In genomic region chrX:47193475-47194241, GRCh38 we compare ENCODE assay signal across 1 cellular context.
TF ChIP-seq lines count a peak whose summit lies in the region.

UBA1 (plus strand) TSS chrX:47193829; CDS start chrX:47198803, 4,974 bp downstream.

TF ChIP-seq in K562, 482 proteins besides CTCF, POLR2A, EP300 and RAD21 (continued from another document and continues in another):
- TF ChIP-seq CXXC5 (CRISPR knock-in tag; IDR thresholded peaks at IDR 0.05) (peak; percentile 43; the same call in 1 of the 2 replicates), SP1 (CRISPR knock-in tag; IDR thresholded peaks at IDR 0.05) (peak; percentile 73), TAF15 (IDR thresholded peaks at IDR 0.05; ENCODE audit: low read depth, low read length) (no peak), HDAC1 (IDR thresholded peaks at IDR 0.05) (peak in 1 of 2 experiments; percentile 40; a peak in 2 of 4 replicates), DPF2 (IDR thresholded peaks at IDR 0.05) (0 out of 2 replicates have a peak, but pooled peaks have one; percentile 24), FOXA1 (IDR thresholded peaks at IDR 0.05; ENCODE audit: borderline replicate concordance) (no peak), CREB1 (IDR thresholded peaks at IDR 0.05) (no peak), CREB1 (CRISPR knock-in tag; IDR thresholded peaks at IDR 0.05) (peak; percentile 70), ZNF75A (CRISPR knock-in tag; IDR thresholded peaks at IDR 0.05) (no peak), ARID2 (IDR thresholded peaks at IDR 0.05) (0 out of 2 replicates have a peak, but pooled peaks have one; percentile 17), RBM17 (IDR thresholded peaks at IDR 0.05; ENCODE audit: borderline replicate concordance, low read depth, low read length) (no peak), IFI16 (CRISPR knock-in tag; IDR thresholded peaks at IDR 0.05) (no peak), ZNF316 (IDR thresholded peaks at IDR 0.05) (no peak), ZFPM2 (CRISPR knock-in tag; IDR thresholded peaks at IDR 0.05) (no peak), ZNF324 (CRISPR knock-in tag; IDR thresholded peaks at IDR 0.05) (no peak), FOSL1 (tag; conservative IDR thresholded peaks at IDR 0.05) (peak; percentile 80), RAD51 (IDR thresholded peaks at IDR 0.05; ENCODE audit: borderline replicate concordance, low read depth) (no peak), MTF1 (CRISPR knock-in tag; IDR thresholded peaks at IDR 0.05; ENCODE audit: borderline replicate concordance) (no peak), CBX3 (IDR thresholded peaks at IDR 0.05; ENCODE audit: borderline replicate concordance in 1 of 2, low read length in 2 of 2) (no peak), JUND (IDR thresholded peaks at IDR 0.05; ENCODE audit: borderline replicate concordance, low read depth, low read length) (peak; percentile 79), JUND (tag; IDR thresholded peaks at IDR 0.05; ENCODE audit: borderline replicate concordance, low read depth, low read length) (peak; percentile 61; the same call in 2 of the 3 replicates), PATZ1 (CRISPR knock-in tag; IDR thresholded peaks at IDR 0.05; ENCODE audit: borderline replicate concordance) (no peak), NKRF (IDR thresholded peaks at IDR 0.05; ENCODE audit: borderline replicate concordance) (peak; percentile 59), FIP1L1 (IDR thresholded peaks at IDR 0.05; ENCODE audit: low read depth, low read length, poor library complexity, severe bottlenecking) (no peak), EGR1 (conservative IDR thresholded peaks at IDR 0.05) (0 out of 2 replicates have a peak, but pooled peaks have one; percentile 16), ZNF354B (CRISPR knock-in tag; IDR thresholded peaks at IDR 0.05) (no peak), ZNF311 (CRISPR knock-in tag; IDR thresholded peaks at IDR 0.05) (no peak), KLF10 (CRISPR knock-in tag; IDR thresholded peaks at IDR 0.05) (no peak), ZFP1 (CRISPR knock-in tag; IDR thresholded peaks at IDR 0.05) (no peak), BCOR (IDR thresholded peaks at IDR 0.05) (no peak), DACH1 (IDR thresholded peaks at IDR 0.05; ENCODE audit: partially characterized antibody) (no peak), CHD1 (IDR thresholded peaks at IDR 0.05; ENCODE audit: low read length) (peak; percentile 62), HLTF (IDR thresholded peaks at IDR 0.05) (peak; percentile 32; the same call in 1 of the 2 replicates), CCNT2 (IDR thresholded peaks at IDR 0.05; ENCODE audit: borderline replicate concordance, extremely low read depth, insufficient read length, low read depth, low read length) (no peak), MYC (IDR thresholded peaks at IDR 0.05; ENCODE audit: low read depth, low read length) (peak; percentile 43), MYC (CRISPR knock-in tag; IDR thresholded peaks at IDR 0.05; ENCODE audit: borderline replicate concordance, low read depth) (no peak), RB1 (IDR thresholded peaks at IDR 0.05; ENCODE audit: low read depth) (0 out of 2 replicates have a peak, but pooled peaks have one; percentile 29), YY1 (IDR thresholded peaks at IDR 0.05; ENCODE audit: borderline replicate concordance in 1 of 3, control insufficient read depth in 1 of 3, extremely low read depth in 1 of 3, insufficient read depth in 3 of 3, insufficient read length in 1 of 3, insufficient replicate concordance in 2 of 3, low read depth in 1 of 3, low read length in 2 of 3) (peak; percentile 74 to 97 (median 93)), PCBP2 (IDR thresholded peaks at IDR 0.05; ENCODE audit: low read depth, low read length, poor library complexity, severe bottlenecking) (no peak), SMAD1 (IDR thresholded peaks at IDR 0.05; ENCODE audit: low read depth, low read length, partially characterized antibody) (no peak), ZNF133 (CRISPR knock-in tag; IDR thresholded peaks at IDR 0.05) (no peak), MCM3 (IDR thresholded peaks at IDR 0.05) (no peak), RCOR1 (IDR thresholded peaks at IDR 0.05; ENCODE audit: borderline replicate concordance in 1 of 2, low read depth in 2 of 2, low read length in 2 of 2) (no peak), ARHGAP35 (IDR thresholded peaks at IDR 0.05; ENCODE audit: partially characterized antibody) (no peak), CTBP1 (IDR thresholded peaks at IDR 0.05; ENCODE audit: borderline replicate concordance) (no peak; the same call in 1 of the 2 replicates), NBN (IDR thresholded peaks at IDR 0.05; ENCODE audit: low read depth) (no peak), IRF2 (CRISPR knock-in tag; IDR thresholded peaks at IDR 0.05) (no peak), RBFOX2 (IDR thresholded peaks at IDR 0.05; ENCODE audit: low read depth, low read length) (peak; percentile 97), ZNF408 (CRISPR knock-in tag; IDR thresholded peaks at IDR 0.05; ENCODE audit: low read depth) (no peak), ZC3H4 (CRISPR knock-in tag; IDR thresholded peaks at IDR 0.05; ENCODE audit: borderline replicate concordance) (no peak), CBX5 (IDR thresholded peaks at IDR 0.05; ENCODE audit: borderline replicate concordance, low read depth) (no peak), HES1 (IDR thresholded peaks at IDR 0.05; ENCODE audit: low read depth) (no peak), ZNF778 (CRISPR knock-in tag; IDR thresholded peaks at IDR 0.05) (no peak)
- TF ChIP-seq, protein P1, sequence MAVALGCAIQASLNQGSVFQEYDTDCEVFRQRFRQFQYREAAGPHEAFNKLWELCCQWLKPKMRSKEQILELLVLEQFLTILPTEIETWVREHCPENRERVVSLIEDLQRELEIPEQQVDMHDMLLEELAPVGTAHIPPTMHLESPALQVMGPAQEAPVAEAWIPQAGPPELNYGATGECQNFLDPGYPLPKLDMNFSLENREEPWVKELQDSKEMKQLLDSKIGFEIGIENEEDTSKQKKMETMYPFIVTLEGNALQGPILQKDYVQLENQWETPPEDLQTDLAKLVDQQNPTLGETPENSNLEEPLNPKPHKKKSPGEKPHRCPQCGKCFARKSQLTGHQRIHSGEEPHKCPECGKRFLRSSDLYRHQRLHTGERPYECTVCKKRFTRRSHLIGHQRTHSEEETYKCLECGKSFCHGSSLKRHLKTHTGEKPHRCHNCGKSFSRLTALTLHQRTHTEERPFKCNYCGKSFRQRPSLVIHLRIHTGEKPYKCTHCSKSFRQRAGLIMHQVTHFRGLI (CRISPR knock-in tag; IDR thresholded peaks at IDR 0.05): no peak
- TF ChIP-seq, protein P2, sequence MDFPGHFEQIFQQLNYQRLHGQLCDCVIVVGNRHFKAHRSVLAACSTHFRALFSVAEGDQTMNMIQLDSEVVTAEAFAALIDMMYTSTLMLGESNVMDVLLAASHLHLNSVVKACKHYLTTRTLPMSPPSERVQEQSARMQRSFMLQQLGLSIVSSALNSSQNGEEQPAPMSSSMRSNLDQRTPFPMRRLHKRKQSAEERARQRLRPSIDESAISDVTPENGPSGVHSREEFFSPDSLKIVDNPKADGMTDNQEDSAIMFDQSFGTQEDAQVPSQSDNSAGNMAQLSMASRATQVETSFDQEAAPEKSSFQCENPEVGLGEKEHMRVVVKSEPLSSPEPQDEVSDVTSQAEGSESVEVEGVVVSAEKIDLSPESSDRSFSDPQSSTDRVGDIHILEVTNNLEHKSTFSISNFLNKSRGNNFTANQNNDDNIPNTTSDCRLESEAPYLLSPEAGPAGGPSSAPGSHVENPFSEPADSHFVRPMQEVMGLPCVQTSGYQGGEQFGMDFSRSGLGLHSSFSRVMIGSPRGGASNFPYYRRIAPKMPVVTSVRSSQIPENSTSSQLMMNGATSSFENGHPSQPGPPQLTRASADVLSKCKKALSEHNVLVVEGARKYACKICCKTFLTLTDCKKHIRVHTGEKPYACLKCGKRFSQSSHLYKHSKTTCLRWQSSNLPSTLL (IDR thresholded peaks at IDR 0.05): no peak
- TF ChIP-seq, protein P3, sequence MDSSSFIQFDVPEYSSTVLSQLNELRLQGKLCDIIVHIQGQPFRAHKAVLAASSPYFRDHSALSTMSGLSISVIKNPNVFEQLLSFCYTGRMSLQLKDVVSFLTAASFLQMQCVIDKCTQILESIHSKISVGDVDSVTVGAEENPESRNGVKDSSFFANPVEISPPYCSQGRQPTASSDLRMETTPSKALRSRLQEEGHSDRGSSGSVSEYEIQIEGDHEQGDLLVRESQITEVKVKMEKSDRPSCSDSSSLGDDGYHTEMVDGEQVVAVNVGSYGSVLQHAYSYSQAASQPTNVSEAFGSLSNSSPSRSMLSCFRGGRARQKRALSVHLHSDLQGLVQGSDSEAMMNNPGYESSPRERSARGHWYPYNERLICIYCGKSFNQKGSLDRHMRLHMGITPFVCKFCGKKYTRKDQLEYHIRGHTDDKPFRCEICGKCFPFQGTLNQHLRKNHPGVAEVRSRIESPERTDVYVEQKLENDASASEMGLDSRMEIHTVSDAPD (CRISPR knock-in tag; IDR thresholded peaks at IDR 0.05): no peak
- TF ChIP-seq, protein P4, sequence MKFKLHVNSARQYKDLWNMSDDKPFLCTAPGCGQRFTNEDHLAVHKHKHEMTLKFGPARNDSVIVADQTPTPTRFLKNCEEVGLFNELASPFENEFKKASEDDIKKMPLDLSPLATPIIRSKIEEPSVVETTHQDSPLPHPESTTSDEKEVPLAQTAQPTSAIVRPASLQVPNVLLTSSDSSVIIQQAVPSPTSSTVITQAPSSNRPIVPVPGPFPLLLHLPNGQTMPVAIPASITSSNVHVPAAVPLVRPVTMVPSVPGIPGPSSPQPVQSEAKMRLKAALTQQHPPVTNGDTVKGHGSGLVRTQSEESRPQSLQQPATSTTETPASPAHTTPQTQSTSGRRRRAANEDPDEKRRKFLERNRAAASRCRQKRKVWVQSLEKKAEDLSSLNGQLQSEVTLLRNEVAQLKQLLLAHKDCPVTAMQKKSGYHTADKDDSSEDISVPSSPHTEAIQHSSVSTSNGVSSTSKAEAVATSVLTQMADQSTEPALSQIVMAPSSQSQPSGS (CRISPR knock-in tag; IDR thresholded peaks at IDR 0.05): no peak
- TF ChIP-seq, protein P5, sequence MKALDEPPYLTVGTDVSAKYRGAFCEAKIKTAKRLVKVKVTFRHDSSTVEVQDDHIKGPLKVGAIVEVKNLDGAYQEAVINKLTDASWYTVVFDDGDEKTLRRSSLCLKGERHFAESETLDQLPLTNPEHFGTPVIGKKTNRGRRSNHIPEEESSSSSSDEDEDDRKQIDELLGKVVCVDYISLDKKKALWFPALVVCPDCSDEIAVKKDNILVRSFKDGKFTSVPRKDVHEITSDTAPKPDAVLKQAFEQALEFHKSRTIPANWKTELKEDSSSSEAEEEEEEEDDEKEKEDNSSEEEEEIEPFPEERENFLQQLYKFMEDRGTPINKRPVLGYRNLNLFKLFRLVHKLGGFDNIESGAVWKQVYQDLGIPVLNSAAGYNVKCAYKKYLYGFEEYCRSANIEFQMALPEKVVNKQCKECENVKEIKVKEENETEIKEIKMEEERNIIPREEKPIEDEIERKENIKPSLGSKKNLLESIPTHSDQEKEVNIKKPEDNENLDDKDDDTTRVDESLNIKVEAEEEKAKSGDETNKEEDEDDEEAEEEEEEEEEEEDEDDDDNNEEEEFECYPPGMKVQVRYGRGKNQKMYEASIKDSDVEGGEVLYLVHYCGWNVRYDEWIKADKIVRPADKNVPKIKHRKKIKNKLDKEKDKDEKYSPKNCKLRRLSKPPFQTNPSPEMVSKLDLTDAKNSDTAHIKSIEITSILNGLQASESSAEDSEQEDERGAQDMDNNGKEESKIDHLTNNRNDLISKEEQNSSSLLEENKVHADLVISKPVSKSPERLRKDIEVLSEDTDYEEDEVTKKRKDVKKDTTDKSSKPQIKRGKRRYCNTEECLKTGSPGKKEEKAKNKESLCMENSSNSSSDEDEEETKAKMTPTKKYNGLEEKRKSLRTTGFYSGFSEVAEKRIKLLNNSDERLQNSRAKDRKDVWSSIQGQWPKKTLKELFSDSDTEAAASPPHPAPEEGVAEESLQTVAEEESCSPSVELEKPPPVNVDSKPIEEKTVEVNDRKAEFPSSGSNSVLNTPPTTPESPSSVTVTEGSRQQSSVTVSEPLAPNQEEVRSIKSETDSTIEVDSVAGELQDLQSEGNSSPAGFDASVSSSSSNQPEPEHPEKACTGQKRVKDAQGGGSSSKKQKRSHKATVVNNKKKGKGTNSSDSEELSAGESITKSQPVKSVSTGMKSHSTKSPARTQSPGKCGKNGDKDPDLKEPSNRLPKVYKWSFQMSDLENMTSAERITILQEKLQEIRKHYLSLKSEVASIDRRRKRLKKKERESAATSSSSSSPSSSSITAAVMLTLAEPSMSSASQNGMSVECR (CRISPR knock-in tag; IDR thresholded peaks at IDR 0.05): peak; percentile 57; the same call in 1 of the 2 replicates
